1 cellular context compared by ENCODE assay signal in the genomic region with DNA sequence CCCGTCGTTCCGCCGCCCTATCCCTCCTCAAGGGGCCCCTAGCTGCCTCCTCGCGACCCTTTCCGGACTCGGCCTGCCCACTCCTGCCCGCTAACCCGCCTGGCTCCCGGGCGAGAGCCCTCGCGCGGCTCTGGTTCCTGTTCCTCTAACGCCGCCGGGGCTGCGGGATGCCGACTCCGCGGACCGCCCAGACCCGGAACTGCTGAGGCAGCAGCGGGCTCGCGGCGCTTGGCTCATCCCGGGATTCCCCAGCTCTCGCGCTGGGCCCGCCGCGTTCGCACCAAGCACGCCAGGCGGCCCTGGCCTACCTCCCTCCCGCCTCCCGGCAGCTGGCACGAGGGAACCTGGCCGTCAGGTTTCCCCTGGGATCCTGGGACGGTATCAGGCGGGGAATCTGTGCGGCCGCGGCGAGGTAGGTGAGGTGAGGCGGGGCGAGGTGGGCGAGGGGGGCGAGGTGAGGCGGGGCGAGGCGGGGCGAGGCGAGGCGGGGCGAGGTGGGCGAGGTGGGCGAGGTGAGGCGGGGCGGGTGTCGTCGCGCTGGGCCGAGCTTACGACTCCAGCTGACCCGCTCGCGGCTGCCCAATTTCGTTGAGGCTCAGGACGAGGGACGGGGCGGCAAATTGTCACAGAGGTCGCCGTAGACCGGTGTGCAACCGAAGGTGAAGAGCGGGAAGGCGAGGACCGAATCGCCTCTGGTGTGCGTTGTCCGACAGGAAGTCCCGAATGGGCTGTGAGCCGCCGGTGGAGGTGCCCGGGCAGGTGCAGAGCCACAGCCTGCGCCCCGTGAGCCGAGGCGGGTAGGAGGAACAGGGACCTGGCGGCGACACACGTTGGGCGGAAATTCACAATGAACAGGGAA.
TF ChIP-seq lines count a peak whose summit lies in the region.

A gene (minus strand): TSS at position 418 of the 859 bp plus-strand sequence. CDS start 10,364 bp downstream, outside the sequence.
A gene (plus strand): TSS at position 582 of the 859 bp plus-strand sequence. CDS start 1,082 bp downstream, outside the sequence.

TF ChIP-seq in WTC11, 78 proteins besides CTCF, POLR2A, EP300 and RAD21 (continued from another document and continues in another):
- TF ChIP-seq, protein P1, sequence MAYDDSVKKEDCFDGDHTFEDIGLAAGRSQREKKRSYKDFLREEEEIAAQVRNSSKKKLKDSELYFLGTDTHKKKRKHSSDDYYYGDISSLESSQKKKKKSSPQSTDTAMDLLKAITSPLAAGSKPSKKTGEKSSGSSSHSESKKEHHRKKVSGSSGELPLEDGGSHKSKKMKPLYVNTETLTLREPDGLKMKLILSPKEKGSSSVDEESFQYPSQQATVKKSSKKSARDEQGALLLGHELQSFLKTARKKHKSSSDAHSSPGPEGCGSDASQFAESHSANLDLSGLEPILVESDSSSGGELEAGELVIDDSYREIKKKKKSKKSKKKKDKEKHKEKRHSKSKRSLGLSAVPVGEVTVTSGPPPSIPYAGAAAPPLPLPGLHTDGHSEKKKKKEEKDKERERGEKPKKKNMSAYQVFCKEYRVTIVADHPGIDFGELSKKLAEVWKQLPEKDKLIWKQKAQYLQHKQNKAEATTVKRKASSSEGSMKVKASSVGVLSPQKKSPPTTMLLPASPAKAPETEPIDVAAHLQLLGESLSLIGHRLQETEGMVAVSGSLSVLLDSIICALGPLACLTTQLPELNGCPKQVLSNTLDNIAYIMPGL (CRISPR knock-in tag; IDR thresholded peaks at IDR 0.05) = peak; percentile 87; the same call in 1 of the 2 replicates
- TF ChIP-seq HMGA2 (CRISPR knock-in tag; IDR thresholded peaks at IDR 0.05) = no peak
- TF ChIP-seq, protein P2, sequence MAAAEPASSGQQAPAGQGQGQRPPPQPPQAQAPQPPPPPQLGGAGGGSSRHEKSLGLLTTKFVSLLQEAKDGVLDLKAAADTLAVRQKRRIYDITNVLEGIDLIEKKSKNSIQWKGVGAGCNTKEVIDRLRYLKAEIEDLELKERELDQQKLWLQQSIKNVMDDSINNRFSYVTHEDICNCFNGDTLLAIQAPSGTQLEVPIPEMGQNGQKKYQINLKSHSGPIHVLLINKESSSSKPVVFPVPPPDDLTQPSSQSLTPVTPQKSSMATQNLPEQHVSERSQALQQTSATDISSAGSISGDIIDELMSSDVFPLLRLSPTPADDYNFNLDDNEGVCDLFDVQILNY (CRISPR knock-in tag; IDR thresholded peaks at IDR 0.05) = peak; percentile 76
- TF ChIP-seq, protein P3, sequence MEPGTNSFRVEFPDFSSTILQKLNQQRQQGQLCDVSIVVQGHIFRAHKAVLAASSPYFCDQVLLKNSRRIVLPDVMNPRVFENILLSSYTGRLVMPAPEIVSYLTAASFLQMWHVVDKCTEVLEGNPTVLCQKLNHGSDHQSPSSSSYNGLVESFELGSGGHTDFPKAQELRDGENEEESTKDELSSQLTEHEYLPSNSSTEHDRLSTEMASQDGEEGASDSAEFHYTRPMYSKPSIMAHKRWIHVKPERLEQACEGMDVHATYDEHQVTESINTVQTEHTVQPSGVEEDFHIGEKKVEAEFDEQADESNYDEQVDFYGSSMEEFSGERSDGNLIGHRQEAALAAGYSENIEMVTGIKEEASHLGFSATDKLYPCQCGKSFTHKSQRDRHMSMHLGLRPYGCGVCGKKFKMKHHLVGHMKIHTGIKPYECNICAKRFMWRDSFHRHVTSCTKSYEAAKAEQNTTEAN (CRISPR knock-in tag; IDR thresholded peaks at IDR 0.05) = no peak
- no peak for TF ChIP-seq ZNF671 (CRISPR knock-in tag; IDR thresholded peaks at IDR 0.05)
- peak; percentile 70; the same call in 1 of the 2 replicates for TF ChIP-seq ZBTB21 (CRISPR knock-in tag; IDR thresholded peaks at IDR 0.05; ENCODE audit: borderline replicate concordance)
- TF ChIP-seq ZNF121 (CRISPR knock-in tag; IDR thresholded peaks at IDR 0.05) = no peak
- TF ChIP-seq, protein P4, sequence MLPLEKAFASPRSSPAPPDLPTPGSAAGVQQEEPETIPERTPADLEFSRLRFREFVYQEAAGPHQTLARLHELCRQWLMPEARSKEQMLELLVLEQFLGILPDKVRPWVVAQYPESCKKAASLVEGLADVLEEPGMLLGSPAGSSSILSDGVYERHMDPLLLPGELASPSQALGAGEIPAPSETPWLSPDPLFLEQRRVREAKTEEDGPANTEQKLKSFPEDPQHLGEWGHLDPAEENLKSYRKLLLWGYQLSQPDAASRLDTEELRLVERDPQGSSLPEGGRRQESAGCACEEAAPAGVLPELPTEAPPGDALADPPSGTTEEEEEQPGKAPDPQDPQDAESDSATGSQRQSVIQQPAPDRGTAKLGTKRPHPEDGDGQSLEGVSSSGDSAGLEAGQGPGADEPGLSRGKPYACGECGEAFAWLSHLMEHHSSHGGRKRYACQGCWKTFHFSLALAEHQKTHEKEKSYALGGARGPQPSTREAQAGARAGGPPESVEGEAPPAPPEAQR (CRISPR knock-in tag; IDR thresholded peaks at IDR 0.05) = no peak
- TF ChIP-seq, protein P5, sequence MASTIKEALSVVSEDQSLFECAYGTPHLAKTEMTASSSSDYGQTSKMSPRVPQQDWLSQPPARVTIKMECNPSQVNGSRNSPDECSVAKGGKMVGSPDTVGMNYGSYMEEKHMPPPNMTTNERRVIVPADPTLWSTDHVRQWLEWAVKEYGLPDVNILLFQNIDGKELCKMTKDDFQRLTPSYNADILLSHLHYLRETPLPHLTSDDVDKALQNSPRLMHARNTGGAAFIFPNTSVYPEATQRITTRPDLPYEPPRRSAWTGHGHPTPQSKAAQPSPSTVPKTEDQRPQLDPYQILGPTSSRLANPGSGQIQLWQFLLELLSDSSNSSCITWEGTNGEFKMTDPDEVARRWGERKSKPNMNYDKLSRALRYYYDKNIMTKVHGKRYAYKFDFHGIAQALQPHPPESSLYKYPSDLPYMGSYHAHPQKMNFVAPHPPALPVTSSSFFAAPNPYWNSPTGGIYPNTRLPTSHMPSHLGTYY (CRISPR knock-in tag; IDR thresholded peaks at IDR 0.05) = no peak
- no peak for TF ChIP-seq PRRX2 (CRISPR knock-in tag; IDR thresholded peaks at IDR 0.05)
- TF ChIP-seq, protein P6, sequence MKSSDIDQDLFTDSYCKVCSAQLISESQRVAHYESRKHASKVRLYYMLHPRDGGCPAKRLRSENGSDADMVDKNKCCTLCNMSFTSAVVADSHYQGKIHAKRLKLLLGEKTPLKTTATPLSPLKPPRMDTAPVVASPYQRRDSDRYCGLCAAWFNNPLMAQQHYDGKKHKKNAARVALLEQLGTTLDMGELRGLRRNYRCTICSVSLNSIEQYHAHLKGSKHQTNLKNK (CRISPR knock-in tag; IDR thresholded peaks at IDR 0.05) = no peak
- TF ChIP-seq RORB (CRISPR knock-in tag; IDR thresholded peaks at IDR 0.05) = no peak
- TF ChIP-seq, protein P7, sequence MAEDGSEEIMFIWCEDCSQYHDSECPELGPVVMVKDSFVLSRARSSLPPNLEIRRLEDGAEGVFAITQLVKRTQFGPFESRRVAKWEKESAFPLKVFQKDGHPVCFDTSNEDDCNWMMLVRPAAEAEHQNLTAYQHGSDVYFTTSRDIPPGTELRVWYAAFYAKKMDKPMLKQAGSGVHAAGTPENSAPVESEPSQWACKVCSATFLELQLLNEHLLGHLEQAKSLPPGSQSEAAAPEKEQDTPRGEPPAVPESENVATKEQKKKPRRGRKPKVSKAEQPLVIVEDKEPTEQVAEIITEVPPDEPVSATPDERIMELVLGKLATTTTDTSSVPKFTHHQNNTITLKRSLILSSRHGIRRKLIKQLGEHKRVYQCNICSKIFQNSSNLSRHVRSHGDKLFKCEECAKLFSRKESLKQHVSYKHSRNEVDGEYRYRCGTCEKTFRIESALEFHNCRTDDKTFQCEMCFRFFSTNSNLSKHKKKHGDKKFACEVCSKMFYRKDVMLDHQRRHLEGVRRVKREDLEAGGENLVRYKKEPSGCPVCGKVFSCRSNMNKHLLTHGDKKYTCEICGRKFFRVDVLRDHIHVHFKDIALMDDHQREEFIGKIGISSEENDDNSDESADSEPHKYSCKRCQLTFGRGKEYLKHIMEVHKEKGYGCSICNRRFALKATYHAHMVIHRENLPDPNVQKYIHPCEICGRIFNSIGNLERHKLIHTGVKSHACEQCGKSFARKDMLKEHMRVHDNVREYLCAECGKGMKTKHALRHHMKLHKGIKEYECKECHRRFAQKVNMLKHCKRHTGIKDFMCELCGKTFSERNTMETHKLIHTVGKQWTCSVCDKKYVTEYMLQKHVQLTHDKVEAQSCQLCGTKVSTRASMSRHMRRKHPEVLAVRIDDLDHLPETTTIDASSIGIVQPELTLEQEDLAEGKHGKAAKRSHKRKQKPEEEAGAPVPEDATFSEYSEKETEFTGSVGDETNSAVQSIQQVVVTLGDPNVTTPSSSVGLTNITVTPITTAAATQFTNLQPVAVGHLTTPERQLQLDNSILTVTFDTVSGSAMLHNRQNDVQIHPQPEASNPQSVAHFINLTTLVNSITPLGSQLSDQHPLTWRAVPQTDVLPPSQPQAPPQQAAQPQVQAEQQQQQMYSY (CRISPR knock-in tag; IDR thresholded peaks at IDR 0.05) = no peak; the same call in 1 of the 2 replicates
- peak; percentile 66 for TF ChIP-seq NR2C2 (CRISPR knock-in tag; IDR thresholded peaks at IDR 0.05)
- TF ChIP-seq JAZF1 (CRISPR knock-in tag; IDR thresholded peaks at IDR 0.05) = no peak
- TF ChIP-seq IRF2 (CRISPR knock-in tag; IDR thresholded peaks at IDR 0.05; ENCODE audit: borderline replicate concordance, low read depth) = no peak
- TF ChIP-seq NR3C1 (CRISPR knock-in tag; conservative IDR thresholded peaks at IDR 0.05; ENCODE audit: low read depth) = no peak
- TF ChIP-seq, protein P8, sequence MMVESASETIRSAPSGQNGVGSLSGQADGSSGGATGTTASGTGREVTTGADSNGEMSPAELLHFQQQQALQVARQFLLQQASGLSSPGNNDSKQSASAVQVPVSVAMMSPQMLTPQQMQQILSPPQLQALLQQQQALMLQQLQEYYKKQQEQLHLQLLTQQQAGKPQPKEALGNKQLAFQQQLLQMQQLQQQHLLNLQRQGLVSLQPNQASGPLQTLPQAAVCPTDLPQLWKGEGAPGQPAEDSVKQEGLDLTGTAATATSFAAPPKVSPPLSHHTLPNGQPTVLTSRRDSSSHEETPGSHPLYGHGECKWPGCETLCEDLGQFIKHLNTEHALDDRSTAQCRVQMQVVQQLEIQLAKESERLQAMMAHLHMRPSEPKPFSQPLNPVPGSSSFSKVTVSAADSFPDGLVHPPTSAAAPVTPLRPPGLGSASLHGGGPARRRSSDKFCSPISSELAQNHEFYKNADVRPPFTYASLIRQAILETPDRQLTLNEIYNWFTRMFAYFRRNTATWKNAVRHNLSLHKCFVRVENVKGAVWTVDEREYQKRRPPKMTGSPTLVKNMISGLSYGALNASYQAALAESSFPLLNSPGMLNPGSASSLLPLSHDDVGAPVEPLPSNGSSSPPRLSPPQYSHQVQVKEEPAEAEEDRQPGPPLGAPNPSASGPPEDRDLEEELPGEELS (CRISPR knock-in tag; IDR thresholded peaks at IDR 0.05) = peak; percentile 65; the same call in 1 of the 2 replicates
- TF ChIP-seq, protein P9, sequence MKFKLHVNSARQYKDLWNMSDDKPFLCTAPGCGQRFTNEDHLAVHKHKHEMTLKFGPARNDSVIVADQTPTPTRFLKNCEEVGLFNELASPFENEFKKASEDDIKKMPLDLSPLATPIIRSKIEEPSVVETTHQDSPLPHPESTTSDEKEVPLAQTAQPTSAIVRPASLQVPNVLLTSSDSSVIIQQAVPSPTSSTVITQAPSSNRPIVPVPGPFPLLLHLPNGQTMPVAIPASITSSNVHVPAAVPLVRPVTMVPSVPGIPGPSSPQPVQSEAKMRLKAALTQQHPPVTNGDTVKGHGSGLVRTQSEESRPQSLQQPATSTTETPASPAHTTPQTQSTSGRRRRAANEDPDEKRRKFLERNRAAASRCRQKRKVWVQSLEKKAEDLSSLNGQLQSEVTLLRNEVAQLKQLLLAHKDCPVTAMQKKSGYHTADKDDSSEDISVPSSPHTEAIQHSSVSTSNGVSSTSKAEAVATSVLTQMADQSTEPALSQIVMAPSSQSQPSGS (CRISPR knock-in tag; IDR thresholded peaks at IDR 0.05; ENCODE audit: borderline replicate concordance, low read depth) = no peak
- TF ChIP-seq MXD4 (CRISPR knock-in tag; IDR thresholded peaks at IDR 0.05; ENCODE audit: borderline replicate concordance) = no peak
- peak; percentile 78; the same call in 1 of the 2 replicates for TF ChIP-seq SMAD3 (CRISPR knock-in tag; IDR thresholded peaks at IDR 0.05; ENCODE audit: borderline replicate concordance)
- TF ChIP-seq CBFB (CRISPR knock-in tag; IDR thresholded peaks at IDR 0.05; ENCODE audit: low read depth) = peak; percentile 77; the same call in 1 of the 2 replicates
- TF ChIP-seq, protein P10, sequence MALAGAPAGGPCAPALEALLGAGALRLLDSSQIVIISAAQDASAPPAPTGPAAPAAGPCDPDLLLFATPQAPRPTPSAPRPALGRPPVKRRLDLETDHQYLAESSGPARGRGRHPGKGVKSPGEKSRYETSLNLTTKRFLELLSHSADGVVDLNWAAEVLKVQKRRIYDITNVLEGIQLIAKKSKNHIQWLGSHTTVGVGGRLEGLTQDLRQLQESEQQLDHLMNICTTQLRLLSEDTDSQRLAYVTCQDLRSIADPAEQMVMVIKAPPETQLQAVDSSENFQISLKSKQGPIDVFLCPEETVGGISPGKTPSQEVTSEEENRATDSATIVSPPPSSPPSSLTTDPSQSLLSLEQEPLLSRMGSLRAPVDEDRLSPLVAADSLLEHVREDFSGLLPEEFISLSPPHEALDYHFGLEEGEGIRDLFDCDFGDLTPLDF (CRISPR knock-in tag; IDR thresholded peaks at IDR 0.05) = peak; percentile 93
- TF ChIP-seq FOXP1 (CRISPR knock-in tag; IDR thresholded peaks at IDR 0.05; ENCODE audit: borderline replicate concordance) = peak; percentile 93
- no peak for TF ChIP-seq TCF7 (CRISPR knock-in tag; IDR thresholded peaks at IDR 0.05; ENCODE audit: low read depth)
- TF ChIP-seq, protein P11, sequence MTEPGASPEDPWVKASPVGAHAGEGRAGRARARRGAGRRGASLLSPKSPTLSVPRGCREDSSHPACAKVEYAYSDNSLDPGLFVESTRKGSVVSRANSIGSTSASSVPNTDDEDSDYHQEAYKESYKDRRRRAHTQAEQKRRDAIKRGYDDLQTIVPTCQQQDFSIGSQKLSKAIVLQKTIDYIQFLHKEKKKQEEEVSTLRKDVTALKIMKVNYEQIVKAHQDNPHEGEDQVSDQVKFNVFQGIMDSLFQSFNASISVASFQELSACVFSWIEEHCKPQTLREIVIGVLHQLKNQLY (CRISPR knock-in tag; IDR thresholded peaks at IDR 0.05) = peak; percentile 76; the same call in 1 of the 2 replicates
- TF ChIP-seq, protein P12, sequence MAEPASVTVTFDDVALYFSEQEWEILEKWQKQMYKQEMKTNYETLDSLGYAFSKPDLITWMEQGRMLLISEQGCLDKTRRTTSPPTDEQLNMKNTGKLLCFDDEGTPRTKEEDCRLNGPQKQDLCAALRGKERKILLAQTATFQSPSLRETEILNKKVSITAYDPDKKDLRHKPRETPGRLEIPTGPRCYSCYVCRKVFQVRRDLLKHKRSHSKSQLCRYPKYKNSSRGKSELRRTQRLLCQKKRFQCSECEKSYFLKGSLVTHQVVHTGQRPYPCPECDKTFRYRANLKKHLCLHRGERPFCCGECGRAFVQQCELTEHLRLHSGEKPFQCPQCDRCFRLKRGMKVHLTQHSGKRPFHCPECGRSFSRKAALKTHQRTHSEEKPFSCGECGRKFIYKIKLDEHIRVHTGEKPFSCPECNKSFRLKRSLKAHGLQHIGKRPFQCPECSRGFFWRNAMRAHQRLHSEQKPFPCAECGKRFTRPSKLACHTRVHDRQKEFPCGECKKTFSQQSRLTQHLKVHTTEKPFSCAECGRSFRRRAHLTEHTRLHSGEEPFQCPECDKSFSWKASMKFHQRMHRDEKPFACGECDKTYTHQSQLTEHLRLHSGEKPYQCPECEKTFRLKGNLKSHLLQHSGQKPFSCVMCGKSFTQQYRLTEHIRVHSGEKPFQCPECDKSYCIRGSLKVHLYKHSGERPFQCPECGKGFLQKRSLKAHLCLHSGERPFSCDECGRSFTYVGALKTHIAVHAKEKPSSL (CRISPR knock-in tag; conservative IDR thresholded peaks at IDR 0.05) = no peak
- TF ChIP-seq CREB1 (CRISPR knock-in tag; IDR thresholded peaks at IDR 0.05) = peak; percentile 90
- TF ChIP-seq, protein P13, sequence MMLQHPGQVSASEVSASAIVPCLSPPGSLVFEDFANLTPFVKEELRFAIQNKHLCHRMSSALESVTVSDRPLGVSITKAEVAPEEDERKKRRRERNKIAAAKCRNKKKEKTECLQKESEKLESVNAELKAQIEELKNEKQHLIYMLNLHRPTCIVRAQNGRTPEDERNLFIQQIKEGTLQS (CRISPR knock-in tag; conservative IDR thresholded peaks at IDR 0.05) = peak; percentile 82
